Comparison of ENCODE assay signal across 1 cellular context in genomic region chr3:31106912-31107311, GRCh38.
TF ChIP-seq lines count a peak whose summit lies in the region.

No MANE protein-coding gene starts in this region.

TF ChIP-seq in WTC11, 78 proteins besides CTCF, POLR2A, EP300 and RAD21 (continued from another document):
- TF ChIP-seq STAT6 (CRISPR knock-in tag; conservative IDR thresholded peaks at IDR 0.05; ENCODE audit: low read depth) (no peak), FOXP4 (CRISPR knock-in tag; IDR thresholded peaks at IDR 0.05) (no peak)
